ENCODE assay signal across 31 cellular contexts in the genomic region with DNA sequence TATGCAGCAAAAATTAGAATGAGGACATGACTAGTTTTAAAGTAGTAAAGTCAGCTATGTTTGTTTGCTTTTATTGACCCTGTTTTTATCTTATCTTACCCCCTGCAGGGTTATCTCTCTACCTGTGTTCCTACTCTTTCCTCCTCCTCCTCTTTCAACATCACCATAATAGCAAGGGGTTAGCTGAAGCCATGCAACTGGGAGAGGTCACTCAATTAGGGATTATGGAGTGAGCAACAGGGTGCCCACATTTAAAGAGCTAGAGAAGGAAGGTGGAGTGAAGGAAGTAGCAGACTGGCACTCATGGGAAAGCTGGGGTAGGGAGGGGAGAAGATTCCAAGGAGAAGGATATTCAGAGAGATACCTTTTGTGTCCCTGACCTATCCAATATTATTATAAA.
"Had no signal": no experiment of that assay in that cellular context is flagged by ENCODE, and none has a peak within 500 bp of the region (broad histone marks: within the 10 kb centered on the region; RNA-seq: fewer than 3 reads in every experiment).

No MANE protein-coding gene starts in this region.

- H3K4me2 ChIP-seq: neural progenitor cell, smooth muscle cell had no signal

- H3K27me3 ChIP-seq: neural progenitor cell, ovary, right lobe of liver, sigmoid colon, spleen, suprapubic skin, testis, tibial artery, transverse colon, upper lobe of right lung, uterus had no signal

- H3K27me3 Mint-ChIP-seq: stimulated activated memory B cell treated with anti-CD40 and anti-IgM and Interleukin-4, amounts not matched to agents 10 μg/mL and 1 μg/mL and 100 μg/mL, for 72 hours; stimulated activated naive CD8-positive, alpha-beta T cell treated with anti-CD3 and anti-CD28 coated beads, Interleukin-15, amount 100 ng/mL, for 72 hours had no signal

- DNase-seq: natural killer cell; occipital lobe; ovary; posterior cingulate gyrus; psoas muscle; right cardiac atrium; right lobe of liver; sigmoid colon; spleen; stimulated activated CD4-positive, alpha-beta T cell treated with anti-CD3 and anti-CD28 coated beads, Interleukin-12 subunit alpha, Interleukin-12 subunit beta, amount 100 ng/mL, for 4 hours; stimulated activated CD4-positive, alpha-beta T cell treated with anti-CD3 and anti-CD28 coated beads, Interleukin-1b, Interleukin-23, amount 100 ng/mL, for 48 hours; stimulated activated CD4-positive, alpha-beta T cell treated with anti-CD3 and anti-CD28 coated beads, Interleukin-4, amount 100 ng/mL, for 1 hour; stimulated activated CD4-positive, alpha-beta T cell treated with anti-CD3 and anti-CD28 coated beads, Interleukin-4, amount 100 ng/mL, for 4 hours; stimulated activated CD8-positive, alpha-beta memory T cell treated with anti-CD3 and anti-CD28 coated beads, Interleukin-4, amount 100 ng/mL, for 48 hours; stimulated activated naive CD4-positive, alpha-beta T cell; stimulated activated naive CD8-positive, alpha-beta T cell treated with anti-CD3 and anti-CD28 coated beads, Interleukin-15, amount 100 ng/mL, for 72 hours; stimulated activated naive CD8-positive, alpha-beta T cell treated with anti-CD3 and anti-CD28 coated beads, Interleukin-15, Interleukin-2, amounts not matched to agents 100 U/mL and 50 U/mL, for 24 hours; substantia nigra; testis; tibial artery; transverse colon; upper lobe of right lung; uterus had no signal

- H3K27ac Mint-ChIP-seq: natural killer cell; nephron; neural progenitor cell; progenitor cell of endocrine pancreas; stimulated activated memory B cell treated with anti-CD40 and anti-IgM and Interleukin-4, amounts not matched to agents 10 μg/mL and 1 μg/mL and 100 μg/mL, for 72 hours; stimulated activated naive CD8-positive, alpha-beta T cell treated with anti-CD3 and anti-CD28 coated beads, Interleukin-15, amount 100 ng/mL, for 72 hours; type B pancreatic cell had no signal

- H3K4me1 Mint-ChIP-seq: natural killer cell; stimulated activated memory B cell treated with anti-CD40 and anti-IgM and Interleukin-4, amounts not matched to agents 10 μg/mL and 1 μg/mL and 100 μg/mL, for 72 hours; stimulated activated naive CD8-positive, alpha-beta T cell treated with anti-CD3 and anti-CD28 coated beads, Interleukin-15, amount 100 ng/mL, for 72 hours had no signal

- H3K79me2 ChIP-seq: parathyroid adenoma had no signal

- H3K4me3 Mint-ChIP-seq: natural killer cell; nephron; neural progenitor cell; stimulated activated memory B cell treated with anti-CD40 and anti-IgM and Interleukin-4, amounts not matched to agents 10 μg/mL and 1 μg/mL and 100 μg/mL, for 72 hours; stimulated activated naive CD8-positive, alpha-beta T cell treated with anti-CD3 and anti-CD28 coated beads, Interleukin-15, amount 100 ng/mL, for 72 hours; type B pancreatic cell had no signal

- H3K4me1 ChIP-seq: neural progenitor cell, parathyroid adenoma, psoas muscle, right lobe of liver, sigmoid colon, spleen, testis, tibial artery, transverse colon, upper lobe of right lung, uterus had no signal

- H3K27ac ChIP-seq: neural progenitor cell, ovary, parathyroid adenoma, psoas muscle, right lobe of liver, sigmoid colon, spleen, suprapubic skin, testis, tibial artery, transverse colon, upper lobe of right lung, uterus had no signal

- H2AFZ ChIP-seq: neural progenitor cell, parathyroid adenoma had no signal

- H3K36me3 ChIP-seq: neural progenitor cell, ovary, right lobe of liver, sigmoid colon, spleen, suprapubic skin, tibial artery, transverse colon, upper lobe of right lung, uterus had no signal

- H3K9ac ChIP-seq: neural progenitor cell, parathyroid adenoma had no signal

- ATAC-seq: natural killer cell; psoas muscle; right cardiac atrium; right lobe of liver; stimulated activated memory B cell treated with anti-CD40 and anti-IgM and Interleukin-4, amounts not matched to agents 10 μg/mL and 1 μg/mL and 100 μg/mL, for 72 hours; stimulated activated naive CD8-positive, alpha-beta T cell treated with anti-CD3 and anti-CD28 coated beads, Interleukin-15, amount 100 ng/mL, for 72 hours; stimulated activated naive CD8-positive, alpha-beta T cell treated with anti-CD3 and anti-CD28 coated beads, Interleukin-15, Interleukin-2, amounts not matched to agents 100 U/mL and 50 U/mL, for 24 hours; upper lobe of right lung had no signal

- H3K9me3 ChIP-seq: ovary, psoas muscle, right lobe of liver, sigmoid colon, suprapubic skin, testis, tibial artery, transverse colon, upper lobe of right lung, uterus had no signal

- H3K36me3 Mint-ChIP-seq: natural killer cell; stimulated activated memory B cell treated with anti-CD40 and anti-IgM and Interleukin-4, amounts not matched to agents 10 μg/mL and 1 μg/mL and 100 μg/mL, for 72 hours had no signal

- H3K9me3 Mint-ChIP-seq: stimulated activated memory B cell treated with anti-CD40 and anti-IgM and Interleukin-4, amounts not matched to agents 10 μg/mL and 1 μg/mL and 100 μg/mL, for 72 hours; type B pancreatic cell had no signal

- H3K4me3 ChIP-seq: neural progenitor cell, ovary, psoas muscle, right lobe of liver, sigmoid colon, smooth muscle cell, spleen, suprapubic skin, testis, tibial artery, transverse colon, upper lobe of right lung, uterus had no signal
